ENCODE assay signal across 17 cellular contexts in genomic region chr9:16236326-16236725, GRCh38.
A peak's percentile ranks its signal among the peaks of the same experiment; 100 is the strongest.
DNase-seq lines count a peak whose midpoint lies in the region; ATAC-seq and TF ChIP-seq lines count a peak whose summit lies in the region.
"Had no signal": no experiment of that assay in that cellular context is flagged by ENCODE, and none has a peak within 500 bp of the region (broad histone marks: within the 10 kb centered on the region; RNA-seq: fewer than 3 reads in every experiment).

No MANE protein-coding gene starts in this region.

- no peak overlapping the region for H3K4me3 ChIP-seq in AG09309 (ENCODE audit: control insufficient read depth, low read depth, low read length)
- H3K4me3 ChIP-seq in fibroblast of villous mesenchyme (ENCODE audit: low read depth, low read length): no peak overlapping the region
- H3K4me3 ChIP-seq: prostate gland had no signal

- DNase-seq in AG09309 (ENCODE audit: low read depth): peak; percentile 97
- peak; percentile 36 for DNase-seq in NCI-H226
- DNase-seq in fibroblast of villous mesenchyme (ENCODE audit: low read depth): peak; percentile 94
- peak; percentile 68 for DNase-seq in non-pigmented ciliary epithelial cell (ENCODE audit: low read depth)
- DNase-seq in activated gamma-delta T cell (lab: John Stamatoyannopoulos, UW): no peak
- no peak for DNase-seq in activated T-cell treated with anti-CD3 and anti-CD28 coated beads, Interleukin-2, amount 50 U/mL, for 48 hours
- no peak for DNase-seq in omental fat pad (ENCODE audit: low spot score)
- DNase-seq: activated CD4-positive, alpha-beta memory T cell treated with anti-CD3 and anti-CD28 coated beads for 36 hours; activated effector memory CD4-positive, alpha-beta T cell treated with Interleukin-2 at 50 U/mL for 16 hours; C1 segment of cervical spinal cord; DND-41; midbrain; NCI-H1694; SHP77 treated with DMSO at 0.1 percent for 48 hours; stimulated activated CD4-positive, alpha-beta T cell treated with anti-CD3 and anti-CD28 coated beads, Interleukin-2, amount 100 ng/mL, for 48 hours had no signal

- TF ChIP-seq CTCF in AG09309 (IDR thresholded peaks at IDR 0.05; ENCODE audit: control insufficient read depth, insufficient read depth, low read depth, low read length, missing control alignments): no peak
- no peak for TF ChIP-seq CTCF in fibroblast of villous mesenchyme (IDR thresholded peaks at IDR 0.05; ENCODE audit: insufficient read depth, low read depth, low read length)
- TF ChIP-seq CTCF in omental fat pad (IDR thresholded peaks at IDR 0.05): no peak

- no peak for ATAC-seq in HG03108 (IDR thresholded peaks at IDR 0.05; ENCODE audit: unreplicated experiment)
- no peak for ATAC-seq in omental fat pad (ENCODE audit: low FRiP score)

Comparison
In these comparisons a context has a peak if more than half of its experiments do, and no peak if none do; other contexts are left out.
1. DNase-seq: peak in AG09309 (single experiment), NCI-H226 (single experiment), fibroblast of villous mesenchyme (single experiment) and non-pigmented ciliary epithelial cell (single experiment); none in activated gamma-delta T cell (single experiment), activated T-cell treated with anti-CD3 and anti-CD28 coated beads, Interleukin-2, amount 50 U/mL, for 48 hours (0 of 2) and omental fat pad (single experiment).